Comparison of ENCODE assay signal across 10 cellular contexts in genomic region chr1:31761883-31762282, GRCh38. TPM values are rescaled to one million over a fixed set of nuclear protein-coding genes. Genes with fewer than 3 reads are reported as not detected.
DNase-seq lines count a peak whose midpoint lies in the region; ATAC-seq and TF ChIP-seq lines count a peak whose summit lies in the region.
"Had no signal": no experiment of that assay in that cellular context is flagged by ENCODE, and none has a peak within 500 bp of the region (broad histone marks: within the 10 kb centered on the region; RNA-seq: fewer than 3 reads in every experiment).

No MANE protein-coding gene starts in this region.

- intact Hi-C loops in stomach (cut with DNase I; ENCODE audit: low total_unique reads), result no loop called here

- CTCF ChIA-PET in BJ (lab: Yijun Ruan, JAX), result interaction anchor here (1.3 to 6.7 kb wide), 8 partner anchors 13 to 242 kb away, joined by 4 to 53 read pairs (median 7); no protein-coding TSS in a partner anchor

- H3K27ac Mint-ChIP-seq in naive B cell, result peak overlapping the region in 1 of 6 donors; percentile 71
- H3K27ac Mint-ChIP-seq: stimulated activated naive CD8-positive, alpha-beta T cell treated with anti-CD3 and anti-CD28 coated beads, Interleukin-15, Interleukin-2, amounts not matched to agents 100 ng/mL and 50 ng/mL, for 24 hours had no signal

- DNase-seq in BJ (ENCODE audit: low read depth) (peak; percentile 58), HFF-Myc (ENCODE audit: extremely low read depth, low read depth) (peak; percentile 67), brain microvascular endothelial cell (peak; percentile 28), naive B cell (no peak), NCI-H2029 treated with DMSO at 0.1 percent for 48 hours (lab: John Stamatoyannopoulos, UW) (no peak), HPDE6-E6E7 (ENCODE audit: extremely low spot score) (no peak), stomach (no peak), amniotic stem cell (lab: John Stamatoyannopoulos, UW) (no peak)

- POLR2A ChIA-PET in BJ (lab: Charles Lee), result no interaction called here

- no peaks in the 10 kb centered on the region; the same call in 1 of the 2 replicates for H3K27me3 ChIP-seq in BJ (ENCODE audit: control insufficient read depth, insufficient read depth, low read length)
- H3K27me3 ChIP-seq in brain microvascular endothelial cell (replicated peaks), result no peaks in the 10 kb centered on the region
- H3K27me3 ChIP-seq in stomach, result peaks cover 0 to 61% (median 32%) of the 10 kb centered on the region in 3 donors

- no peak for TF ChIP-seq POLR2A in stomach (IDR thresholded peaks at IDR 0.05)

- ATAC-seq in naive B cell (ENCODE audit: low read depth in 2 of 2), result no peak

- H3K27ac ChIP-seq in brain microvascular endothelial cell (no peak overlapping the region), stomach (no peak overlapping the region)

- no peak for TF ChIP-seq CTCF in BJ (IDR thresholded peaks at IDR 0.05; ENCODE audit: insufficient read depth, low read depth, low read length)
- no peak for TF ChIP-seq CTCF in HFF-Myc (IDR thresholded peaks at IDR 0.05; ENCODE audit: low read depth, low read length, missing control alignments)
- no peak for TF ChIP-seq CTCF in brain microvascular endothelial cell (IDR thresholded peaks at IDR 0.05; ENCODE audit: low read depth, low read length, missing control alignments)
- TF ChIP-seq CTCF in stomach (IDR thresholded peaks at IDR 0.05), result no peak

- no peaks in the 10 kb centered on the region for H3K36me3 Mint-ChIP-seq in naive B cell

- peaks cover 30 to 38% (median 31%) of the 10 kb centered on the region in 3 donors for H3K4me1 Mint-ChIP-seq in naive B cell

- in situ Hi-C loops in brain microvascular endothelial cell (cut with HindIII; ENCODE audit: low pct_ligation_motif_present, low sequenced_read_pairs), result no loop called here

- no peak for TF ChIP-seq EP300 in stomach (IDR thresholded peaks at IDR 0.05)

- H3K36me3 ChIP-seq in BJ (ENCODE audit: control insufficient read depth, insufficient read depth, low read length), result no peaks in the 10 kb centered on the region
- no peaks in the 10 kb centered on the region for H3K36me3 ChIP-seq in brain microvascular endothelial cell (replicated peaks)
- no peaks in the 10 kb centered on the region for H3K36me3 ChIP-seq in stomach

- peak overlapping the region; percentile 57; the same call in 1 of the 2 replicates for H3K4me3 ChIP-seq in BJ (ENCODE audit: low read depth, low read length)
- peak overlapping the region; percentile 55 for H3K4me3 ChIP-seq in HFF-Myc (replicated peaks; ENCODE audit: low read depth, low read length)
- H3K4me3 ChIP-seq in brain microvascular endothelial cell (ENCODE audit: low read depth, low read length), result no peak overlapping the region
- H3K4me3 ChIP-seq in stomach, result no peak overlapping the region
- H3K4me3 ChIP-seq: lung had no signal

- WGBS in stomach, 5 donors, result 66 to 80% (median 74%) methylated on average over 6 of the region's 6 CpGs

- no peaks in the 10 kb centered on the region for H3K9me3 Mint-ChIP-seq in naive B cell
- H3K9me3 Mint-ChIP-seq: stimulated activated naive CD8-positive, alpha-beta T cell treated with anti-CD3 and anti-CD28 coated beads, Interleukin-15, Interleukin-2, amounts not matched to agents 100 ng/mL and 50 ng/mL, for 24 hours had no signal

- H3K27me3 Mint-ChIP-seq in naive B cell, result peaks cover 3 to 22% (median 9%) of the 10 kb centered on the region in 3 donors

- no peaks in the 10 kb centered on the region for H3K9me3 ChIP-seq in stomach

- peaks cover 33 to 49% (median 43%) of the 10 kb centered on the region in 4 donors for H3K4me1 ChIP-seq in stomach

- H3K4me3 Mint-ChIP-seq in naive B cell, result peak overlapping the region; percentile 1 to 83 (median 68)

RNA-seq across cellular contexts. Expression of gene ADGRB2, which starts 2.3 kb away (rescaled TPM):
- 6.4 and 9.2 TPM in 2 replicates for polyA plus RNA-seq in BJ (2011; rRNA removed)
- 6.2 and 7.2 TPM in 2 replicates for polyA minus RNA-seq in BJ (2011; rRNA and poly(A)+ RNA removed)
- polyA plus RNA-seq in naive B cell (ENCODE audit: low read depth in 6 of 6), result not detected
- 1 to 10 TPM in 4 of 5 donors, not detected in 1; 1.3 to 4.9 (median 2.8) TPM for total RNA-seq in stomach
- 1 to 10 TPM in 2 of 3 donors, under 1 TPM in 1; 0.61 to 1.9 (median 1.5) TPM for polyA plus RNA-seq in stomach

RNA-seq across cellular contexts. Expression of gene SPOCD1, which starts 53.9 kb away (rescaled TPM):
- polyA plus RNA-seq in BJ (2011; rRNA removed) (92.8 and 169 TPM in 2 replicates), naive B cell (ENCODE audit: low read depth in 6 of 6) (under 1 TPM in 4 of 6 donors, not detected in 2; 0.23 to 0.38 (median 0.34) TPM), stomach (1 to 10 TPM in 2 of 3 donors, under 1 TPM in 1; 0.95 to 5.6 (median 3.1) TPM)
- polyA minus RNA-seq in BJ (2011; rRNA and poly(A)+ RNA removed), result 67.5 and 88.6 TPM in 2 replicates
- 10 to 100 TPM in 1 of 5 donors, 1 to 10 TPM in 2, under 1 TPM in 1, not detected in 1; 0.55 to 11.1 (median 5.1) TPM for total RNA-seq in stomach

RNA-seq across cellular contexts. Expression of gene COL16A1, which starts 58.1 kb away (rescaled TPM):
- polyA plus RNA-seq in BJ (2011; rRNA removed) (88.3 and 123 TPM in 2 replicates), naive B cell (ENCODE audit: low read depth in 6 of 6) (1 to 10 TPM in 1 of 6 donors, under 1 TPM in 1, not detected in 4; 0.64 to 1.2 TPM), stomach (10 to 100 TPM; 19.8 to 27.4 (median 24.7) TPM)
- 51.0 and 61.9 TPM in 2 replicates for polyA minus RNA-seq in BJ (2011; rRNA and poly(A)+ RNA removed)
- 100 to 1,000 TPM in 3 of 5 donors, 10 to 100 TPM in 2; 64.2 to 127 (median 118) TPM for total RNA-seq in stomach

Comparison
In these comparisons a context has a peak if more than half of its experiments do, and no peak if none do; other contexts are left out.
1. DNase-seq: peak in BJ (single experiment), HFF-Myc (single experiment) and brain microvascular endothelial cell (single experiment); none in naive B cell (single experiment), NCI-H2029 treated with DMSO at 0.1 percent for 48 hours (single experiment), HPDE6-E6E7 (single experiment), stomach (single experiment) and amniotic stem cell (single experiment).
2. H3K4me3 ChIP-seq: peak in BJ (single experiment) and HFF-Myc (single experiment); none in brain microvascular endothelial cell (single experiment) and stomach (0 of 4).
3. RNA of gene SPOCD1, which starts 53.9 kb away (polyA plus RNA-seq): 92.8 to 169 TPM in BJ; 0.95 to 5.6 TPM in stomach and 0.23 to 0.38 TPM in naive B cell; every median in the first group is over 10 times any median in the second.
4. RNA of gene COL16A1, which starts 58.1 kb away (polyA plus RNA-seq): 88.3 to 123 TPM in BJ and 19.8 to 27.4 TPM in stomach; 0.64 to 1.2 TPM in naive B cell; every median in the first group is over 4 times any median in the second.